ENCODE assay signal across 8 cellular contexts in the genomic region with DNA sequence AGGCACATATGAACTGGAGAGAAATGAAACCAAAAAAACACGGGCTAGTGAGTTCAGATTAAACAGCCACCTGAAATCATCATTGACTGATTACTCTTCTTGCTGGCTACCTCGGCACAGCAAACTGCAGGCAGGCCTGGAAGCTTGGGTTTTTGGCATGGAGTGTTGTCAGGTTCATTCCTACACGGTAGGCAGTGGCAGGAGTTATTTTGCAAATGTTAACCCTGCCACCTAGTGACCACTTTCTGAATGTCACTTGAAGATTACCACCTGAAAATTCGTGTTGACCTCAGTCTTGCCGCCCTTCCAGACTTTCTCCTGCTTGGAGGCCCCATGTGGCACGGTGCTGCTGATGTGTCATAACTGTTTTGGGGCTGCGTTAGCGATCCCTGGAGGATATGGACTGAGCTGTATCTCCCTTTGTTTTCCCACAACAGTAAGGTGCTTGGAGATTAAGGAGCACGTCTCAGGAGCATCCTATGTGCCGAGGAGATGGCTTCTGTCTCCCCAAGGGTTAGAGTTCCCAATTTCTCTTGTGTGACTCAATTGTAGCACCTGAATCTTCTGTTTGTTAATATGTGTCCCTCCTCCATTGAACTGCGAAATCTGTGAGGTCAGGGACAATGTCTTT. TPM values are rescaled to one million over a fixed set of nuclear protein-coding genes. Genes with fewer than 3 reads are reported as not detected.
DNase-seq lines count a peak whose midpoint lies in the region; ATAC-seq and TF ChIP-seq lines count a peak whose summit lies in the region.

No MANE protein-coding gene starts in this region.

- TF ChIP-seq RAD21 in liver (IDR thresholded peaks at IDR 0.05) = peak; percentile 98 to 100

- H3K9ac ChIP-seq in liver (ENCODE audit: low read depth in 1 of 2, low read length in 2 of 2) = peak overlapping the region in 1 of 2 donors; percentile 56

- H3K27ac ChIP-seq in liver (ENCODE audit: low read depth in 1 of 2, low read length in 2 of 2) = no peak overlapping the region

- 27% methylated on average over 11 of the region's 11 CpGs for WGBS in liver

- ATAC-seq in GM18502 (IDR thresholded peaks at IDR 0.05; ENCODE audit: poor library complexity, unreplicated experiment) (peak; percentile 24), HG03469 (IDR thresholded peaks at IDR 0.05; ENCODE audit: unreplicated experiment) (peak; percentile 26)

- peak; percentile 86 for TF ChIP-seq CTCF in liver (IDR thresholded peaks at IDR 0.05; ENCODE audit: low read depth, low read length, missing input control)

- no peaks in the 10 kb centered on the region for H3K36me3 ChIP-seq in liver (ENCODE audit: control insufficient read depth in 4 of 4, insufficient read depth in 3 of 4, low read depth in 1 of 4, low read length in 3 of 4)

- no peak overlapping the region for H3K4me3 ChIP-seq in liver (ENCODE audit: low read depth in 1 of 3, low read length in 3 of 3)

- H3K4me1 ChIP-seq in liver (ENCODE audit: control insufficient read depth in 4 of 4, insufficient read depth in 4 of 4, low read length in 3 of 4) = no peaks in the 10 kb centered on the region

- no peaks in the 10 kb centered on the region for H3K27me3 ChIP-seq in liver (ENCODE audit: control insufficient read depth in 4 of 4, insufficient read depth in 4 of 4, low read length in 3 of 4)

- DNase-seq in A172 (ENCODE audit: low spot score) = peak; percentile 85
- DNase-seq in NCI-H526 treated with DMSO at 0.1 percent for 48 hours (lab: John Stamatoyannopoulos, UW) = peak; percentile 56
- peak; percentile 70 for DNase-seq in activated CD4-positive, alpha-beta T cell treated with anti-CD3 and anti-CD28 coated beads for 48 hours
- peak; percentile 68 for DNase-seq in dedifferentiated amniotic fluid mesenchymal stem cell (ENCODE audit: extremely low spot score)
- peak; percentile 26 to 33 for DNase-seq in stimulated activated CD8-positive, alpha-beta memory T cell treated with anti-CD3 and anti-CD28 coated beads, Interleukin-4, amount 100 ng/mL, for 1 hour (ENCODE audit: low read depth in 2 of 2, low spot score in 1 of 2)

- H3K9me3 ChIP-seq in liver (ENCODE audit: control insufficient read depth in 4 of 4, low read length in 3 of 4) = no peaks in the 10 kb centered on the region

TF ChIP-seq in liver, 16 proteins besides CTCF, POLR2A, EP300 and RAD21:
- TF ChIP-seq TAF1 (conservative IDR thresholded peaks at IDR 0.05) (no peak), SP1 (IDR thresholded peaks at IDR 0.05) (peak; percentile 21), FOXA1 (IDR thresholded peaks at IDR 0.05) (no peak), HNF4A (conservative IDR thresholded peaks at IDR 0.05) (no peak), YY1 (IDR thresholded peaks at IDR 0.05) (no peak), RXRA (IDR thresholded peaks at IDR 0.05) (peak; percentile 20 to 65)

RNA-seq across cellular contexts. Expression of gene CD180, which starts 12.7 kb away (rescaled TPM):
- total RNA-seq in A172 (2014; rRNA removed; shearing (Covaris generic)) = 0.03 and 0.53 TPM in 2 replicates
- 1 to 10 TPM in 1 of 2 donors, under 1 TPM in 1; 0.75 to 3.7 TPM for total RNA-seq in liver
- polyA plus RNA-seq in liver = under 1 TPM; 0.33 to 0.81 TPM

Comparison
In these comparisons a context has a peak if more than half of its experiments do, and no peak if none do; other contexts are left out.
1. DNase-seq: peak in every context shown above with its lines; median percentile 85 in A172; 70 in activated CD4-positive, alpha-beta T cell treated with anti-CD3 and anti-CD28 coated beads for 48 hours; 68 in dedifferentiated amniotic fluid mesenchymal stem cell; 56 in NCI-H526 treated with DMSO at 0.1 percent for 48 hours; 30 in stimulated activated CD8-positive, alpha-beta memory T cell treated with anti-CD3 and anti-CD28 coated beads, Interleukin-4, amount 100 ng/mL, for 1 hour.